ENCODE assay signal across 8 cellular contexts in genomic region chr9:35790385-35791291, GRCh38. TPM values are rescaled to one million over a fixed set of nuclear protein-coding genes. Genes with fewer than 3 reads are reported as not detected.
DNase-seq lines count a peak whose midpoint lies in the region; ATAC-seq and TF ChIP-seq lines count a peak whose summit lies in the region.

No MANE protein-coding gene starts in this region.

- H3K4me3 ChIP-seq in BJ (ENCODE audit: low read depth, low read length): peak overlapping the region; percentile 61
- H3K4me3 ChIP-seq in HCT116 (replicated peaks in 1 of 2; ENCODE audit: low read depth in 1 of 2, low read length in 2 of 2): no peak overlapping the region

- TF ChIP-seq RAD21 in HCT116 (IDR thresholded peaks at IDR 0.05; ENCODE audit: low read depth): peak; percentile 89

- no peaks in the 10 kb centered on the region for H3K9me2 ChIP-seq in HCT116 (ENCODE audit: insufficient read depth)

- intact Hi-C loops in HCT116 (cut with micrococcal nuclease): loop anchor here (1.0 to 2.0 kb wide), 4 partner anchors 44 to 233 kb away; no protein-coding TSS in a partner anchor

- ATAC-seq in HCT116 (peak; percentile 96), left lobe of liver (peak; percentile 95), HG02610 (IDR thresholded peaks at IDR 0.05; ENCODE audit: unreplicated experiment) (no peak)

- no peak overlapping the region for H2AFZ ChIP-seq in HCT116 (ENCODE audit: low read depth, low read length, poor library complexity, severe bottlenecking)

- TF ChIP-seq CTCF in BJ (IDR thresholded peaks at IDR 0.05; ENCODE audit: insufficient read depth, low read depth, low read length) (peak; percentile 85), HCT116 (IDR thresholded peaks at IDR 0.05 in 2 of 3, conservative IDR thresholded peaks at IDR 0.05 in 1 of 3; ENCODE audit: borderline replicate concordance in 1 of 3, insufficient read depth in 1 of 3, low read depth in 2 of 3, low read length in 2 of 3) (peak; percentile 81 to 87 (median 86))

- no peak for TF ChIP-seq POLR2A in HCT116 (IDR thresholded peaks at IDR 0.05; ENCODE audit: borderline replicate concordance, extremely low read depth, insufficient read depth, insufficient read length)

- peaks cover 0 to 7% of the 10 kb centered on the region in 2 experiments; a peak in 1 of 4 replicates for H3K4me1 ChIP-seq in HCT116 (ENCODE audit: control insufficient read depth in 1 of 2, insufficient read depth in 2 of 2, low read length in 2 of 2)

- CTCF ChIA-PET in BJ (lab: Yijun Ruan, JAX) (interaction anchor here (0.6 to 5.3 kb wide), 59 partner anchors 8 to 538 kb away, joined by 3 to 92 read pairs (median 4); partner anchors contain the start of genes CCDC107, CREB3, FAM221B and GBA2), HCT116 (lab: Charles Lee) (interaction anchor here (0.8 to 3.7 kb wide), 19 partner anchors 8 to 233 kb away, joined by 3 to 46 read pairs (median 5); partner anchors contain the start of genes HINT2, HRCT1 and SPAG8)

- H3K36me3 ChIP-seq in BJ (ENCODE audit: control insufficient read depth, insufficient read depth, low read length): no peaks in the 10 kb centered on the region; the same call in 1 of the 2 replicates
- H3K36me3 ChIP-seq in HCT116 (ENCODE audit: control insufficient read depth in 1 of 2, insufficient read depth in 2 of 2, low read length in 2 of 2): 0 out of 4 replicates have a peak, but pooled peaks cover 0 to 4% of the 10 kb centered on the region in 2 experiments

- no peaks in the 10 kb centered on the region for H4K20me1 ChIP-seq in HCT116 (ENCODE audit: insufficient read depth)

- DNase-seq in BJ (ENCODE audit: low read depth) (peak; percentile 18), HCT116 (ENCODE audit: low read depth, low spot score) (no peak), NCI-H226 (peak; percentile 25), dermis blood vessel endothelial cell (peak; percentile 92), left lobe of liver (ENCODE audit: low spot score) (peak; percentile 69)
- peak; percentile 59 for DNase-seq in activated CD4-positive, alpha-beta T cell treated with anti-CD3 and anti-CD28 coated beads for 48 hours
- peak; percentile 44 for DNase-seq in stimulated activated CD4-positive, alpha-beta T cell treated with anti-CD3 and anti-CD28 coated beads, Interleukin-2, amount 100 ng/mL, for 4 hours (ENCODE audit: low read depth)

- no peak overlapping the region for H3K4me2 ChIP-seq in HCT116 (ENCODE audit: low read length)

- POLR2A ChIA-PET in BJ (lab: Charles Lee): no interaction called here
- POLR2A ChIA-PET in HCT116 (lab: Charles Lee): interaction anchor here (1.1 kb wide), 1 partner anchor 22 kb away, joined by 4 read pairs; the partner anchor contains the start of gene SPAG8

- no peak overlapping the region for H3K27ac ChIP-seq in HCT116 (ENCODE audit: low read depth, low read length)

- H3K27me3 ChIP-seq in BJ (ENCODE audit: control insufficient read depth, insufficient read depth, low read length): peaks cover 2% of the 10 kb centered on the region; the same call in 1 of the 2 replicates
- no peaks in the 10 kb centered on the region for H3K27me3 ChIP-seq in HCT116 (ENCODE audit: insufficient read depth, low read length)

- no TSS peak for BruUV-seq in HCT116 (replicated peaks; lab: Mats Ljungman, UMichigan)

- no peaks in the 10 kb centered on the region for H3K9me3 ChIP-seq in HCT116 (ENCODE audit: control insufficient read depth in 1 of 2, insufficient read depth in 1 of 2, low read depth in 1 of 2, low read length in 2 of 2)

- H3K79me2 ChIP-seq in HCT116 (ENCODE audit: insufficient read depth, low read length): no peaks in the 10 kb centered on the region

- RAD21 ChIA-PET in HCT116 (lab: Charles Lee; ENCODE audit: low non-redundant PET in 1 of 2, low total read pairs in 2 of 2, uncharacterized antibody in 2 of 2, unreplicated experiment in 2 of 2): interaction anchor here (1.0 to 1.3 kb wide), 3 partner anchors 36 to 92 kb away, joined by 3 to 8 read pairs (median 3); no protein-coding TSS in a partner anchor

- H3K9ac ChIP-seq in HCT116 (ENCODE audit: low read length): no peak overlapping the region

TF ChIP-seq in HCT116, 20 proteins besides CTCF, POLR2A, EP300 and RAD21:
- TF ChIP-seq EZH2 (IDR thresholded peaks at IDR 0.05): no peak
- TF ChIP-seq POLR2AphosphoS5 (IDR thresholded peaks at IDR 0.05; ENCODE audit: low read depth, low read length): no peak
- no peak for TF ChIP-seq FOSL1 (IDR thresholded peaks at IDR 0.05; ENCODE audit: low read depth)
- no peak for TF ChIP-seq SP1 (IDR thresholded peaks at IDR 0.05; ENCODE audit: low read depth)
- no peak for TF ChIP-seq MAX (IDR thresholded peaks at IDR 0.05)
- TF ChIP-seq TCF7L2 (IDR thresholded peaks at IDR 0.05; ENCODE audit: borderline replicate concordance, extremely low read depth, insufficient read depth, insufficient read length): no peak
- no peak for TF ChIP-seq ZNF274 (IDR thresholded peaks at IDR 0.05; ENCODE audit: low read depth, low read length)
- TF ChIP-seq CBX3 (IDR thresholded peaks at IDR 0.05; ENCODE audit: low read depth): no peak
- no peak for TF ChIP-seq EGR1 (IDR thresholded peaks at IDR 0.05; ENCODE audit: low read depth)

RNA-seq across cellular contexts. Expression of gene NPR2, which starts 0.8 kb away (rescaled TPM):
- 30.1 and 33.4 TPM in 2 replicates for polyA plus RNA-seq in BJ (2011; rRNA removed)
- polyA minus RNA-seq in BJ (2011; rRNA and poly(A)+ RNA removed): 31.7 and 38.1 TPM in 2 replicates
- total RNA-seq in HCT116 (2021; ENCODE audit: unreplicated experiment) (18.8 TPM), dermis blood vessel endothelial cell (2.7 and 10.8 TPM in 2 replicates), left lobe of liver (3.3 TPM)
- 20.0 and 21.6 TPM in 2 replicates for polyA plus RNA-seq in HCT116 (2012)

RNA-seq across cellular contexts. Expression of gene SPAG8, which starts 21.4 kb away (rescaled TPM):
- polyA plus RNA-seq in BJ (2011; rRNA removed): 0.50 and 0.85 TPM in 2 replicates
- 0.31 and 0.62 TPM in 2 replicates for polyA minus RNA-seq in BJ (2011; rRNA and poly(A)+ RNA removed)
- total RNA-seq in HCT116 (2021; ENCODE audit: unreplicated experiment): 0.39 TPM
- 0.10 and 0.29 TPM in 2 replicates for polyA plus RNA-seq in HCT116 (2012)
- total RNA-seq in dermis blood vessel endothelial cell: 0.19 TPM in 1 of 2 replicates, not detected in the other
- 0.50 TPM for total RNA-seq in left lobe of liver

RNA-seq across cellular contexts. Expression of gene HINT2, which starts 24.2 kb away (rescaled TPM):
- 20.9 and 30.0 TPM in 2 replicates for polyA plus RNA-seq in BJ (2011; rRNA removed)
- polyA minus RNA-seq in BJ (2011; rRNA and poly(A)+ RNA removed): 3.6 and 3.9 TPM in 2 replicates
- 49.0 TPM for total RNA-seq in HCT116 (2021; ENCODE audit: unreplicated experiment)
- 60.9 and 73.0 TPM in 2 replicates for polyA plus RNA-seq in HCT116 (2012)
- 5.8 and 11.5 TPM in 2 replicates for total RNA-seq in dermis blood vessel endothelial cell
- total RNA-seq in left lobe of liver: 71.5 TPM

RNA-seq across cellular contexts. Expression of gene MSMP, which starts 36.6 kb away (rescaled TPM):
- polyA plus RNA-seq in BJ (2011; rRNA removed): not detected in 2 replicates
- polyA minus RNA-seq in BJ (2011; rRNA and poly(A)+ RNA removed): not detected in 2 replicates
- total RNA-seq in HCT116 (2021; ENCODE audit: unreplicated experiment) (1.2 TPM), dermis blood vessel endothelial cell (42.5 and 66.8 TPM in 2 replicates), left lobe of liver (1.5 TPM)
- polyA plus RNA-seq in HCT116 (2012): 0.53 and 0.81 TPM in 2 replicates

RNA-seq across cellular contexts. Expression of gene FAM221B, which starts 37.9 kb away (rescaled TPM):
- not detected in 2 replicates for polyA plus RNA-seq in BJ (2011; rRNA removed)
- not detected in 2 replicates for polyA minus RNA-seq in BJ (2011; rRNA and poly(A)+ RNA removed)
- total RNA-seq in HCT116 (2021; ENCODE audit: unreplicated experiment): not detected
- not detected in 2 replicates for polyA plus RNA-seq in HCT116 (2012)
- total RNA-seq in dermis blood vessel endothelial cell: not detected in 2 replicates
- total RNA-seq in left lobe of liver: not detected
